Comparison of ENCODE assay signal across 1 cellular context in the genomic region with DNA sequence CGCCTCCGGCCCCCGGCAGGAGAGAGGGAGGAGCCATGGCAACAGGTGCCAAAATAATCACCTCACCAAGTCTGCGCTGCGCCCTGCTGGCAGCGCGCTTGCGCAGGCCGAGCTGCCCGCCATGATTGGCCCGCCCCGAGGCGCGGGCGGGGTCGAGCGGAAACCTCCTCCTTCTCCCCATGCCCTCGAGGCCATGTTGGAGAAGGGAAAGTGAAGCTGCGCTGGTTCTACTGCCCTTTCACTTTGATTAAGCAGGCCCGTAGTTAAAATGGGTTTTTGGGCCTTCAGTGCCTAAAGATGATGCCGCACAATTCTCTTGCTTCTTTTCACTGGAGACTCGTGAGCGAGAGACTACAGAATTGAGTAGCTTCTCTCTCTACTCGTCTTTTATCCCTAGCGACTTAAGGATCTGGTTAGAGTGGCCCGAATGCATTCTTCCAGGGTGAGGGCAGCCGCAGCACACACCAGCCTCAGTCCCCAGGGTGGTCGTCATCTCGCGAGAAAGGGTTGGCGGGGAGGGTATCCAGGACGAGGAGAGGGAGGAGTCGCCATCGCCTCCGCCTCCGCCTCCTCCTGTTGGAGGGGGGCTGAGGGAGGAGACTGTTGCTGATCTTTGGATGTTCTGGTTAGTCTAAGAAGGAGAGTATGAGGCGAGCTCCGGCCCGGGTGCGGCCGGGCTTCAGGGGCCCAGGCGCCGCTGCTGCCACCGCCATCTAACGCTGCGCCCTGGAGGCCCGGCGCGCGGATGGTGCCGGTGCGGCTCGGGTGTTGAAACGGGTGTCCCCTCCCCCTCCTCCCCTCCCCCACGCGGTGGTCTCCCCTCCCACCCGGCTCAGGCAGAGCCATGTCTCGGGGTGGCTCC.
TF ChIP-seq lines count a peak whose summit lies in the region.

TSS of gene DCAF6 (plus strand) at position 616 of the 862 bp plus-strand sequence. CDS start at position 845, 229 bp downstream.

TF ChIP-seq in WTC11, 78 proteins besides CTCF, POLR2A, EP300 and RAD21 (continued from another document):
- TF ChIP-seq RORB (CRISPR knock-in tag; IDR thresholded peaks at IDR 0.05) (no peak), ETV6 (CRISPR knock-in tag; IDR thresholded peaks at IDR 0.05) (peak; percentile 55; the same call in 1 of the 2 replicates), NFYB (CRISPR knock-in tag; conservative IDR thresholded peaks at IDR 0.05; ENCODE audit: low read depth) (peak; percentile 36; the same call in 1 of the 2 replicates), MXD4 (CRISPR knock-in tag; IDR thresholded peaks at IDR 0.05; ENCODE audit: borderline replicate concordance) (no peak)
- TF ChIP-seq, protein P1, sequence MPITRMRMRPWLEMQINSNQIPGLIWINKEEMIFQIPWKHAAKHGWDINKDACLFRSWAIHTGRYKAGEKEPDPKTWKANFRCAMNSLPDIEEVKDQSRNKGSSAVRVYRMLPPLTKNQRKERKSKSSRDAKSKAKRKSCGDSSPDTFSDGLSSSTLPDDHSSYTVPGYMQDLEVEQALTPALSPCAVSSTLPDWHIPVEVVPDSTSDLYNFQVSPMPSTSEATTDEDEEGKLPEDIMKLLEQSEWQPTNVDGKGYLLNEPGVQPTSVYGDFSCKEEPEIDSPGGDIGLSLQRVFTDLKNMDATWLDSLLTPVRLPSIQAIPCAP (CRISPR knock-in tag; IDR thresholded peaks at IDR 0.05) = no peak
TF ChIP-seq in WTC11: peak in this region for 9.
